In the genomic region with DNA sequence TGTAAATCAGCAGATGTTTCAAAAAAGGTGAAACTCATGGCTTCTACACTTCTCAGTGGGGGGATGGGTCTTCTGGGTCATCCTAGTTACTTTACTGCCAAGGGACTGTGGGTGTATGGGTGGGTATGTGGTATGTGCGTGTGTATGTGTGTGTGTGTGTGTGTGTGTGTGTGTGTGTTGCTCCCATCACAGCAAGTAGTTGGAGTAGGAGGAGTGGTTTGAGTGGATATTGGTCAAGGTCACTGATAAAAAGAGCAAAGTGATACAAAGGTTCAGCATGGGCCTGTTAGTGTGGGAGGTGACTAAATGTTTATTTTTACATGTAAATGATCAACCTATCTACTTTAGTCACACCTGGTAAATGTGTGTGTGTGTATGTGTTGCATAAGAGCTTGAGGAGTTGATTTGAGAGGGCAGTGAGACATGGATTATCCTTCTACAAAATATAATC, we compare ENCODE assay signal across 1 cellular context.
A peak's percentile ranks its signal among the peaks of the same experiment; 100 is the strongest.
TF ChIP-seq lines count a peak whose summit lies in the region.

No MANE protein-coding gene starts in this region.

TF ChIP-seq in HepG2, 621 proteins besides CTCF, POLR2A, EP300 and RAD21 (continued from another document and continues in another):
- TF ChIP-seq, protein P1, sequence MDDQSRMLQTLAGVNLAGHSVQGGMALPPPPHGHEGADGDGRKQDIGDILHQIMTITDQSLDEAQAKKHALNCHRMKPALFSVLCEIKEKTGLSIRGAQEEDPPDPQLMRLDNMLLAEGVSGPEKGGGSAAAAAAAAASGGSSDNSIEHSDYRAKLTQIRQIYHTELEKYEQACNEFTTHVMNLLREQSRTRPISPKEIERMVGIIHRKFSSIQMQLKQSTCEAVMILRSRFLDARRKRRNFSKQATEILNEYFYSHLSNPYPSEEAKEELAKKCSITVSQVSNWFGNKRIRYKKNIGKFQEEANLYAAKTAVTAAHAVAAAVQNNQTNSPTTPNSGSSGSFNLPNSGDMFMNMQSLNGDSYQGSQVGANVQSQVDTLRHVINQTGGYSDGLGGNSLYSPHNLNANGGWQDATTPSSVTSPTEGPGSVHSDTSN (CRISPR knock-in tag; IDR thresholded peaks at IDR 0.05; ENCODE audit: borderline replicate concordance) = no peak
- TF ChIP-seq TCF7 (IDR thresholded peaks at IDR 0.05; ENCODE audit: low read depth) (0 out of 2 replicates have a peak, but pooled peaks have one; percentile 21), HNRNPK (IDR thresholded peaks at IDR 0.05; ENCODE audit: low read depth, low read length, poor library complexity, severe bottlenecking) (no peak), ZNF605 (CRISPR knock-in tag; IDR thresholded peaks at IDR 0.05) (no peak), SATB2 (CRISPR knock-in tag; IDR thresholded peaks at IDR 0.05) (no peak), JUNB (CRISPR knock-in tag; IDR thresholded peaks at IDR 0.05; ENCODE audit: borderline replicate concordance) (no peak), ONECUT2 (CRISPR knock-in tag; IDR thresholded peaks at IDR 0.05) (no peak), MAF1 (CRISPR knock-in tag; IDR thresholded peaks at IDR 0.05; ENCODE audit: borderline replicate concordance) (no peak), ZSCAN30 (CRISPR knock-in tag; IDR thresholded peaks at IDR 0.05) (no peak), MTA1 (CRISPR knock-in tag; IDR thresholded peaks at IDR 0.05; ENCODE audit: borderline replicate concordance) (peak; percentile 22; the same call in 1 of the 2 replicates), SP1 (IDR thresholded peaks at IDR 0.05) (no peak), SP1 (CRISPR knock-in tag; IDR thresholded peaks at IDR 0.05) (no peak), ZNF878 (CRISPR knock-in tag; IDR thresholded peaks at IDR 0.05) (no peak), KLF6 (CRISPR knock-in tag; IDR thresholded peaks at IDR 0.05) (no peak), MED1 (CRISPR knock-in tag; IDR thresholded peaks at IDR 0.05) (peak; percentile 55; the same call in 1 of the 2 replicates), ELF1 (CRISPR knock-in tag; IDR thresholded peaks at IDR 0.05) (no peak), TCF7L2 (IDR thresholded peaks at IDR 0.05; ENCODE audit: low read depth, low read length) (no peak), STAG1 (CRISPR knock-in tag; IDR thresholded peaks at IDR 0.05) (no peak), MLLT10 (CRISPR knock-in tag; IDR thresholded peaks at IDR 0.05) (no peak), SMARCE1 (IDR thresholded peaks at IDR 0.05; ENCODE audit: borderline replicate concordance) (no peak), ATAD3A (CRISPR knock-in tag; IDR thresholded peaks at IDR 0.05) (no peak), NFE2L2 (IDR thresholded peaks at IDR 0.05; ENCODE audit: low read length) (no peak), THYN1 (CRISPR knock-in tag; IDR thresholded peaks at IDR 0.05; ENCODE audit: borderline replicate concordance, low read depth) (no peak), POLR2G (IDR thresholded peaks at IDR 0.05; ENCODE audit: low read depth, low read length) (no peak), RARG (CRISPR knock-in tag; IDR thresholded peaks at IDR 0.05; ENCODE audit: low read depth) (no peak), ZSCAN29 (CRISPR knock-in tag; conservative IDR thresholded peaks at IDR 0.05) (no peak), RFXAP (CRISPR knock-in tag; IDR thresholded peaks at IDR 0.05; ENCODE audit: borderline replicate concordance) (no peak), ZNF234 (CRISPR knock-in tag; conservative IDR thresholded peaks at IDR 0.05) (no peak), REL (CRISPR knock-in tag; conservative IDR thresholded peaks at IDR 0.05) (no peak), ETV6 (CRISPR knock-in tag; conservative IDR thresholded peaks at IDR 0.05) (no peak), GLI4 (CRISPR knock-in tag; IDR thresholded peaks at IDR 0.05; ENCODE audit: borderline replicate concordance) (no peak), ZNF772 (CRISPR knock-in tag; IDR thresholded peaks at IDR 0.05) (no peak; the same call in 1 of the 2 replicates), NR2F2 (IDR thresholded peaks at IDR 0.05; ENCODE audit: borderline replicate concordance, low read depth) (peak; percentile 57; the same call in 1 of the 2 replicates), SP140L (CRISPR knock-in tag; IDR thresholded peaks at IDR 0.05; ENCODE audit: borderline replicate concordance) (no peak)
- TF ChIP-seq, protein P2, sequence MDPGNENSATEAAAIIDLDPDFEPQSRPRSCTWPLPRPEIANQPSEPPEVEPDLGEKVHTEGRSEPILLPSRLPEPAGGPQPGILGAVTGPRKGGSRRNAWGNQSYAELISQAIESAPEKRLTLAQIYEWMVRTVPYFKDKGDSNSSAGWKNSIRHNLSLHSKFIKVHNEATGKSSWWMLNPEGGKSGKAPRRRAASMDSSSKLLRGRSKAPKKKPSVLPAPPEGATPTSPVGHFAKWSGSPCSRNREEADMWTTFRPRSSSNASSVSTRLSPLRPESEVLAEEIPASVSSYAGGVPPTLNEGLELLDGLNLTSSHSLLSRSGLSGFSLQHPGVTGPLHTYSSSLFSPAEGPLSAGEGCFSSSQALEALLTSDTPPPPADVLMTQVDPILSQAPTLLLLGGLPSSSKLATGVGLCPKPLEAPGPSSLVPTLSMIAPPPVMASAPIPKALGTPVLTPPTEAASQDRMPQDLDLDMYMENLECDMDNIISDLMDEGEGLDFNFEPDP (CRISPR knock-in tag; conservative IDR thresholded peaks at IDR 0.05) = no peak
- TF ChIP-seq, protein P3, sequence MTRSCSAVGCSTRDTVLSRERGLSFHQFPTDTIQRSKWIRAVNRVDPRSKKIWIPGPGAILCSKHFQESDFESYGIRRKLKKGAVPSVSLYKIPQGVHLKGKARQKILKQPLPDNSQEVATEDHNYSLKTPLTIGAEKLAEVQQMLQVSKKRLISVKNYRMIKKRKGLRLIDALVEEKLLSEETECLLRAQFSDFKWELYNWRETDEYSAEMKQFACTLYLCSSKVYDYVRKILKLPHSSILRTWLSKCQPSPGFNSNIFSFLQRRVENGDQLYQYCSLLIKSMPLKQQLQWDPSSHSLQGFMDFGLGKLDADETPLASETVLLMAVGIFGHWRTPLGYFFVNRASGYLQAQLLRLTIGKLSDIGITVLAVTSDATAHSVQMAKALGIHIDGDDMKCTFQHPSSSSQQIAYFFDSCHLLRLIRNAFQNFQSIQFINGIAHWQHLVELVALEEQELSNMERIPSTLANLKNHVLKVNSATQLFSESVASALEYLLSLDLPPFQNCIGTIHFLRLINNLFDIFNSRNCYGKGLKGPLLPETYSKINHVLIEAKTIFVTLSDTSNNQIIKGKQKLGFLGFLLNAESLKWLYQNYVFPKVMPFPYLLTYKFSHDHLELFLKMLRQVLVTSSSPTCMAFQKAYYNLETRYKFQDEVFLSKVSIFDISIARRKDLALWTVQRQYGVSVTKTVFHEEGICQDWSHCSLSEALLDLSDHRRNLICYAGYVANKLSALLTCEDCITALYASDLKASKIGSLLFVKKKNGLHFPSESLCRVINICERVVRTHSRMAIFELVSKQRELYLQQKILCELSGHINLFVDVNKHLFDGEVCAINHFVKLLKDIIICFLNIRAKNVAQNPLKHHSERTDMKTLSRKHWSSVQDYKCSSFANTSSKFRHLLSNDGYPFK (CRISPR knock-in tag; IDR thresholded peaks at IDR 0.05; ENCODE audit: borderline replicate concordance) = no peak
- TF ChIP-seq, protein P4, sequence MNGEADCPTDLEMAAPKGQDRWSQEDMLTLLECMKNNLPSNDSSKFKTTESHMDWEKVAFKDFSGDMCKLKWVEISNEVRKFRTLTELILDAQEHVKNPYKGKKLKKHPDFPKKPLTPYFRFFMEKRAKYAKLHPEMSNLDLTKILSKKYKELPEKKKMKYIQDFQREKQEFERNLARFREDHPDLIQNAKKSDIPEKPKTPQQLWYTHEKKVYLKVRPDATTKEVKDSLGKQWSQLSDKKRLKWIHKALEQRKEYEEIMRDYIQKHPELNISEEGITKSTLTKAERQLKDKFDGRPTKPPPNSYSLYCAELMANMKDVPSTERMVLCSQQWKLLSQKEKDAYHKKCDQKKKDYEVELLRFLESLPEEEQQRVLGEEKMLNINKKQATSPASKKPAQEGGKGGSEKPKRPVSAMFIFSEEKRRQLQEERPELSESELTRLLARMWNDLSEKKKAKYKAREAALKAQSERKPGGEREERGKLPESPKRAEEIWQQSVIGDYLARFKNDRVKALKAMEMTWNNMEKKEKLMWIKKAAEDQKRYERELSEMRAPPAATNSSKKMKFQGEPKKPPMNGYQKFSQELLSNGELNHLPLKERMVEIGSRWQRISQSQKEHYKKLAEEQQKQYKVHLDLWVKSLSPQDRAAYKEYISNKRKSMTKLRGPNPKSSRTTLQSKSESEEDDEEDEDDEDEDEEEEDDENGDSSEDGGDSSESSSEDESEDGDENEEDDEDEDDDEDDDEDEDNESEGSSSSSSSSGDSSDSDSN (CRISPR knock-in tag; IDR thresholded peaks at IDR 0.05) = no peak
- TF ChIP-seq, protein P5, sequence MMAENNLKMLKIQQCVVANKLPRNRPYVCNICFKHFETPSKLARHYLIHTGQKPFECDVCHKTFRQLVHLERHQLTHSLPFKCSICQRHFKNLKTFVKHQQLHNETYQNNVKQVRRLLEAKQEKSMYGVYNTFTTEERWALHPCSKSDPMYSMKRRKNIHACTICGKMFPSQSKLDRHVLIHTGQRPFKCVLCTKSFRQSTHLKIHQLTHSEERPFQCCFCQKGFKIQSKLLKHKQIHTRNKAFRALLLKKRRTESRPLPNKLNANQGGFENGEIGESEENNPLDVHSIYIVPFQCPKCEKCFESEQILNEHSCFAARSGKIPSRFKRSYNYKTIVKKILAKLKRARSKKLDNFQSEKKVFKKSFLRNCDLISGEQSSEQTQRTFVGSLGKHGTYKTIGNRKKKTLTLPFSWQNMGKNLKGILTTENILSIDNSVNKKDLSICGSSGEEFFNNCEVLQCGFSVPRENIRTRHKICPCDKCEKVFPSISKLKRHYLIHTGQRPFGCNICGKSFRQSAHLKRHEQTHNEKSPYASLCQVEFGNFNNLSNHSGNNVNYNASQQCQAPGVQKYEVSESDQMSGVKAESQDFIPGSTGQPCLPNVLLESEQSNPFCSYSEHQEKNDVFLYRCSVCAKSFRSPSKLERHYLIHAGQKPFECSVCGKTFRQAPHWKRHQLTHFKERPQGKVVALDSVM (CRISPR knock-in tag; IDR thresholded peaks at IDR 0.05) = no peak
- TF ChIP-seq, protein P6, sequence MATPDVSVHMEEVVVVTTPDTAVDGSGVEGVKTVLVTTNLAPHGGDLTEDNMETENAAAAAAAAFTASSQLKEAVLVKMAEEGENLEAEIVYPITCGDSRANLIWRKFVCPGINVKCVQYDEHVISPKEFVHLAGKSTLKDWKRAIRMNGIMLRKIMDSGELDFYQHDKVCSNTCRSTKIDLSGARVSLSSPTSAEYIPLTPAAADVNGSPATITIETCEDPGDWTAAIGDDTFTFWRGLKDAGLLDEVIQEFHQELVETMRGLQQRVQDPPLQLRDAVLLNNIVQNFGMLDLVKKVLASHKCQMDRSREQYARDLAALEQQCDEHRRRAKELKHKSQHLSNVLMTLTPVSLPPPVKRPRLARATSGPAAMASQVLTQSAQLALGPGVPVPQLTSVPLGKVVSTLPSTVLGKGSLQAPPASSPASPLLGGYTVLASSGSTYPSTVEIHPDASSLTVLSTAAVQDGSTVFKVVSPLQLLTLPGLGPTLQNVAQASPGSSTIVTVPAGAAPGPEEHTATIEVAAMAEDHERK (CRISPR knock-in tag; IDR thresholded peaks at IDR 0.05; ENCODE audit: low read depth) = no peak
- TF ChIP-seq, protein P7, sequence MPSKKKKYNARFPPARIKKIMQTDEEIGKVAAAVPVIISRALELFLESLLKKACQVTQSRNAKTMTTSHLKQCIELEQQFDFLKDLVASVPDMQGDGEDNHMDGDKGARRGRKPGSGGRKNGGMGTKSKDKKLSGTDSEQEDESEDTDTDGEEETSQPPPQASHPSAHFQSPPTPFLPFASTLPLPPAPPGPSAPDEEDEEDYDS (CRISPR knock-in tag; IDR thresholded peaks at IDR 0.05) = no peak
- TF ChIP-seq, protein P8, sequence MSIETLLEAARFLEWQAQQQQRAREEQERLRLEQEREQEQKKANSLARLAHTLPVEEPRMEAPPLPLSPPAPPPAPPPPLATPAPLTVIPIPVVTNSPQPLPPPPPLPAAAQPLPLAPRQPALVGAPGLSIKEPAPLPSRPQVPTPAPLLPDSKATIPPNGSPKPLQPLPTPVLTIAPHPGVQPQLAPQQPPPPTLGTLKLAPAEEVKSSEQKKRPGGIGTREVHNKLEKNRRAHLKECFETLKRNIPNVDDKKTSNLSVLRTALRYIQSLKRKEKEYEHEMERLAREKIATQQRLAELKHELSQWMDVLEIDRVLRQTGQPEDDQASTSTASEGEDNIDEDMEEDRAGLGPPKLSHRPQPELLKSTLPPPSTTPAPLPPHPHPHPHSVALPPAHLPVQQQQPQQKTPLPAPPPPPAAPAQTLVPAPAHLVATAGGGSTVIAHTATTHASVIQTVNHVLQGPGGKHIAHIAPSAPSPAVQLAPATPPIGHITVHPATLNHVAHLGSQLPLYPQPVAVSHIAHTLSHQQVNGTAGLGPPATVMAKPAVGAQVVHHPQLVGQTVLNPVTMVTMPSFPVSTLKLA (IDR thresholded peaks at IDR 0.05) = peak; percentile 48; the same call in 1 of the 2 replicates
- TF ChIP-seq, protein P9, sequence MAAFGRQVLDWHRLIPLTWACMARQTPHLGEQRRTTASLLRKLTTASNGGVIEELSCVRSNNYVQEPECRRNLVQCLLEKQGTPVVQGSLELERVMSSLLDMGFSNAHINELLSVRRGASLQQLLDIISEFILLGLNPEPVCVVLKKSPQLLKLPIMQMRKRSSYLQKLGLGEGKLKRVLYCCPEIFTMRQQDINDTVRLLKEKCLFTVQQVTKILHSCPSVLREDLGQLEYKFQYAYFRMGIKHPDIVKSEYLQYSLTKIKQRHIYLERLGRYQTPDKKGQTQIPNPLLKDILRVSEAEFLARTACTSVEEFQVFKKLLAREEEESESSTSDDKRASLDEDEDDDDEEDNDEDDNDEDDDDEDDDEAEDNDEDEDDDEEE (CRISPR knock-in tag; IDR thresholded peaks at IDR 0.05) = no peak
- TF ChIP-seq, protein P10, sequence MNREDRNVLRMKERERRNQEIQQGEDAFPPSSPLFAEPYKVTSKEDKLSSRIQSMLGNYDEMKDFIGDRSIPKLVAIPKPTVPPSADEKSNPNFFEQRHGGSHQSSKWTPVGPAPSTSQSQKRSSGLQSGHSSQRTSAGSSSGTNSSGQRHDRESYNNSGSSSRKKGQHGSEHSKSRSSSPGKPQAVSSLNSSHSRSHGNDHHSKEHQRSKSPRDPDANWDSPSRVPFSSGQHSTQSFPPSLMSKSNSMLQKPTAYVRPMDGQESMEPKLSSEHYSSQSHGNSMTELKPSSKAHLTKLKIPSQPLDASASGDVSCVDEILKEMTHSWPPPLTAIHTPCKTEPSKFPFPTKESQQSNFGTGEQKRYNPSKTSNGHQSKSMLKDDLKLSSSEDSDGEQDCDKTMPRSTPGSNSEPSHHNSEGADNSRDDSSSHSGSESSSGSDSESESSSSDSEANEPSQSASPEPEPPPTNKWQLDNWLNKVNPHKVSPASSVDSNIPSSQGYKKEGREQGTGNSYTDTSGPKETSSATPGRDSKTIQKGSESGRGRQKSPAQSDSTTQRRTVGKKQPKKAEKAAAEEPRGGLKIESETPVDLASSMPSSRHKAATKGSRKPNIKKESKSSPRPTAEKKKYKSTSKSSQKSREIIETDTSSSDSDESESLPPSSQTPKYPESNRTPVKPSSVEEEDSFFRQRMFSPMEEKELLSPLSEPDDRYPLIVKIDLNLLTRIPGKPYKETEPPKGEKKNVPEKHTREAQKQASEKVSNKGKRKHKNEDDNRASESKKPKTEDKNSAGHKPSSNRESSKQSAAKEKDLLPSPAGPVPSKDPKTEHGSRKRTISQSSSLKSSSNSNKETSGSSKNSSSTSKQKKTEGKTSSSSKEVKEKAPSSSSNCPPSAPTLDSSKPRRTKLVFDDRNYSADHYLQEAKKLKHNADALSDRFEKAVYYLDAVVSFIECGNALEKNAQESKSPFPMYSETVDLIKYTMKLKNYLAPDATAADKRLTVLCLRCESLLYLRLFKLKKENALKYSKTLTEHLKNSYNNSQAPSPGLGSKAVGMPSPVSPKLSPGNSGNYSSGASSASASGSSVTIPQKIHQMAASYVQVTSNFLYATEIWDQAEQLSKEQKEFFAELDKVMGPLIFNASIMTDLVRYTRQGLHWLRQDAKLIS (CRISPR knock-in tag; IDR thresholded peaks at IDR 0.05) = no peak
- TF ChIP-seq, protein P11, sequence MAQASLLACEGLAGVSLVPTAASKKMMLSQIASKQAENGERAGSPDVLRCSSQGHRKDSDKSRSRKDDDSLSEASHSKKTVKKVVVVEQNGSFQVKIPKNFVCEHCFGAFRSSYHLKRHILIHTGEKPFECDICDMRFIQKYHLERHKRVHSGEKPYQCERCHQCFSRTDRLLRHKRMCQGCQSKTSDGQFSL (CRISPR knock-in tag; IDR thresholded peaks at IDR 0.05) = no peak
